In the genomic region with DNA sequence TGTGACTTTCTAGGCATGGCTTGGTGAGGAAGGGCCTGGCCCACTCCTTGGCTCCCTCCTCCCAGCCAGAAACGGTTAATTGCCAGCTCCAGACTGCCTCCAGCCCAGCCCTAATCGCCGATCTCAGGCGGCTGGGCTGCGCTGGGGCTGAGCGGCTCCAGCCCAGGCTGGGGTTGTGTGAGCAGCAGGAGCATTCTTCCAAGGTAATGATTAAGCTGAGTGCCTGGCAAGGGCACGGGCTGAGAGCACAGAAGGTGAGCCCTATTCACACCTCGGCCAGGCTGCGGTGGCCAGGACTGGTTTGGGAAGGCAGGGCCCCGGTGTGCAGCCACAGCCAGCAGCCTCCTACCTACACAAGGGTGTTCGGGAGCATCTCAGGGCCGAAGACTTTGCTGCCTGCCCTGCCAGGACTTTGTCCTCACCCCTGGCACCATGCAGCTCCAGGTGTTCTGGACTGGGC, we compare ENCODE assay signal across 12 cellular contexts. TPM values are rescaled to one million over a fixed set of nuclear protein-coding genes. Genes with fewer than 3 reads are reported as not detected.
DNase-seq lines count a peak whose midpoint lies in the region; ATAC-seq and TF ChIP-seq lines count a peak whose summit lies in the region.
"Had no signal": no experiment of that assay in that cellular context is flagged by ENCODE, and none has a peak within 500 bp of the region (broad histone marks: within the 10 kb centered on the region; RNA-seq: fewer than 3 reads in every experiment).

TMEM72 (plus strand) TSS at position 257 of the 460 bp plus-strand sequence; CDS start at position 433, 176 bp downstream.

- H4K91ac ChIP-seq in neuronal stem cell (ENCODE audit: low read depth, low read length, poor library complexity) = no peak within 1 kb of the TSS

- H3K27me3 ChIP-seq in heart right ventricle (no peaks in the 10 kb centered on the region), neuronal stem cell (ENCODE audit: control insufficient read depth in 3 of 3, insufficient read depth in 3 of 3, low read depth in 1 of 3, low read length in 3 of 3) (peaks cover 0 to 5% (median 0%) of the 10 kb centered on the region in 3 experiments)

- no peak within 1 kb of the TSS for H3K4me2 ChIP-seq in neuronal stem cell (ENCODE audit: insufficient read depth, low read length, poor library complexity, severe bottlenecking)

- no peaks in the 10 kb centered on the region for H3K79me1 ChIP-seq in neuronal stem cell (ENCODE audit: low read depth, low read length)

- peak within 1 kb of the TSS; percentile 32 for H2AK5ac ChIP-seq in neuronal stem cell (ENCODE audit: low read depth, low read length)

- H2BK15ac ChIP-seq in neuronal stem cell (ENCODE audit: low read length) = peak within 1 kb of the TSS; percentile 11

- H3K4me3 ChIP-seq in heart right ventricle (no peak within 1 kb of the TSS), neuronal stem cell (ENCODE audit: low read length in 2 of 2) (no peak within 1 kb of the TSS)
- H3K4me3 ChIP-seq: HAP-1 had no signal

- intact Hi-C loops in heart right ventricle (cut with DNase I) = no loop called here

- H3K27ac ChIP-seq in heart right ventricle (no peak within 1 kb of the TSS), neuronal stem cell (replicated peaks; ENCODE audit: low read length) (no peak within 1 kb of the TSS)

- no peaks in the 10 kb centered on the region for H3K36me3 ChIP-seq in heart right ventricle
- no peaks in the 10 kb centered on the region for H3K36me3 ChIP-seq in neuronal stem cell (replicated peaks in 1 of 2; ENCODE audit: control insufficient read depth in 2 of 2, insufficient read depth in 2 of 2, low read length in 2 of 2)
- H3K36me3 ChIP-seq: HAP-1 had no signal

- H2BK120ac ChIP-seq in neuronal stem cell (ENCODE audit: low read depth, low read length) = no peak within 1 kb of the TSS

- no peak within 1 kb of the TSS for H3K14ac ChIP-seq in neuronal stem cell (ENCODE audit: low read length)

- no peak within 1 kb of the TSS for H3K23ac ChIP-seq in neuronal stem cell (ENCODE audit: low read depth, low read length, poor library complexity)

- DNase-seq in DMS53 treated with DMSO at 0.1 percent for 48 hours (lab: John Stamatoyannopoulos, UW; ENCODE audit: unreplicated experiment) (peak; percentile 82), NCI-H526 treated with DMSO at 0.1 percent for 48 hours (lab: John Stamatoyannopoulos, UW) (peak; percentile 52), heart right ventricle (no peak), neuronal stem cell (ENCODE audit: low spot score) (no peak), SKM-1 (lab: John Stamatoyannopoulos, UW; ENCODE audit: unreplicated experiment) (no peak), putamen (ENCODE audit: low spot score) (no peak)
- DNase-seq: stimulated activated CD4-positive, alpha-beta T cell treated with anti-CD3 and anti-CD28 coated beads, Interleukin-12 subunit alpha, Interleukin-12 subunit beta, amount 100 ng/mL, for 4 hours; stimulated activated naive B cell treated with anti-CD40 and anti-IgM and Interleukin-4, amounts not matched to agents 10 μg/mL and 1 μg/mL and 100 μg/mL, for 72 hours had no signal

- H3K4me1 ChIP-seq in heart right ventricle (peaks cover 3 to 29% (median 15%) of the 10 kb centered on the region in 9 donors), neuronal stem cell (ENCODE audit: control insufficient read depth in 2 of 2, insufficient read depth in 1 of 2, low read depth in 1 of 2, low read length in 2 of 2) (peaks cover 0 to 25% of the 10 kb centered on the region in 2 donors)
- H3K4me1 ChIP-seq: HAP-1 had no signal

- H3K9ac ChIP-seq in neuronal stem cell (ENCODE audit: low read depth, low read length, poor library complexity) = no peak within 1 kb of the TSS

- H2BK5ac ChIP-seq in neuronal stem cell (ENCODE audit: low read length) = no peak within 1 kb of the TSS

- H2AFZ ChIP-seq in neuronal stem cell (ENCODE audit: low read length) = no peak within 1 kb of the TSS

- H2BK12ac ChIP-seq in neuronal stem cell (ENCODE audit: low read length) = no peak within 1 kb of the TSS

- H3K9me3 ChIP-seq in heart right ventricle = no peaks in the 10 kb centered on the region
- no peaks in the 10 kb centered on the region for H3K9me3 ChIP-seq in neuronal stem cell (replicated peaks in 1 of 2; ENCODE audit: control insufficient read depth in 2 of 2, insufficient read depth in 1 of 2, low read depth in 1 of 2, low read length in 2 of 2)
- H3K9me3 ChIP-seq: HAP-1 had no signal

- no peak within 1 kb of the TSS for H4K8ac ChIP-seq in neuronal stem cell (ENCODE audit: low read depth, low read length)

- H3K4ac ChIP-seq in neuronal stem cell (ENCODE audit: low read length) = no peak within 1 kb of the TSS

- TF ChIP-seq CTCF in heart right ventricle (IDR thresholded peaks at IDR 0.05) = no peak

- H3K18ac ChIP-seq in neuronal stem cell (ENCODE audit: low read length) = peak within 1 kb of the TSS; percentile 69

- ATAC-seq in heart right ventricle (peak; percentile 47 to 78 (median 75)), HG03139 (IDR thresholded peaks at IDR 0.05; ENCODE audit: unreplicated experiment) (no peak), GM18868 (IDR thresholded peaks at IDR 0.05; ENCODE audit: unreplicated experiment) (no peak)
- ATAC-seq: stimulated activated naive B cell treated with anti-CD40 and anti-IgM and Interleukin-4, amounts not matched to agents 10 μg/mL and 1 μg/mL and 100 μg/mL, for 72 hours had no signal

- 36 to 52% methylated on average over 12 of the region's 12 CpGs for WGBS in heart right ventricle, 2 donors
- no CpG with 5 or more reads among the region's 12 CpGs for WGBS in neuronal stem cell (ENCODE audit: extremely low coverage in 2 of 2, insufficient read length in 2 of 2, insufficient replicate concordance in 1 of 2), 2 donors

RNA-seq across cellular contexts. Expression of gene TMEM72, which starts in this region (rescaled TPM):
- total RNA-seq in heart right ventricle = under 1 TPM in 2 of 10 donors, not detected in 8; 0.17 to 0.22 TPM
- polyA plus RNA-seq in heart right ventricle = not detected
- polyA plus RNA-seq in neuronal stem cell (2013, experiment 1 of 2) = not detected
- 0.03 TPM for polyA plus RNA-seq in neuronal stem cell (2013, experiment 2 of 2)
- polyA plus RNA-seq: esophagus had no signal

Comparison
In these comparisons a context has a peak if more than half of its experiments do, and no peak if none do; other contexts are left out.
1. Peak in ATAC-seq in heart right ventricle; RNA of the gene not detected or under 1 TPM.
2. DNase-seq: peak in DMS53 treated with DMSO at 0.1 percent for 48 hours (single experiment) and NCI-H526 treated with DMSO at 0.1 percent for 48 hours (single experiment); none in heart right ventricle (0 of 2), neuronal stem cell (single experiment), SKM-1 (single experiment) and putamen (single experiment).